Comparison of ENCODE assay signal across 1 cellular context in the genomic region with DNA sequence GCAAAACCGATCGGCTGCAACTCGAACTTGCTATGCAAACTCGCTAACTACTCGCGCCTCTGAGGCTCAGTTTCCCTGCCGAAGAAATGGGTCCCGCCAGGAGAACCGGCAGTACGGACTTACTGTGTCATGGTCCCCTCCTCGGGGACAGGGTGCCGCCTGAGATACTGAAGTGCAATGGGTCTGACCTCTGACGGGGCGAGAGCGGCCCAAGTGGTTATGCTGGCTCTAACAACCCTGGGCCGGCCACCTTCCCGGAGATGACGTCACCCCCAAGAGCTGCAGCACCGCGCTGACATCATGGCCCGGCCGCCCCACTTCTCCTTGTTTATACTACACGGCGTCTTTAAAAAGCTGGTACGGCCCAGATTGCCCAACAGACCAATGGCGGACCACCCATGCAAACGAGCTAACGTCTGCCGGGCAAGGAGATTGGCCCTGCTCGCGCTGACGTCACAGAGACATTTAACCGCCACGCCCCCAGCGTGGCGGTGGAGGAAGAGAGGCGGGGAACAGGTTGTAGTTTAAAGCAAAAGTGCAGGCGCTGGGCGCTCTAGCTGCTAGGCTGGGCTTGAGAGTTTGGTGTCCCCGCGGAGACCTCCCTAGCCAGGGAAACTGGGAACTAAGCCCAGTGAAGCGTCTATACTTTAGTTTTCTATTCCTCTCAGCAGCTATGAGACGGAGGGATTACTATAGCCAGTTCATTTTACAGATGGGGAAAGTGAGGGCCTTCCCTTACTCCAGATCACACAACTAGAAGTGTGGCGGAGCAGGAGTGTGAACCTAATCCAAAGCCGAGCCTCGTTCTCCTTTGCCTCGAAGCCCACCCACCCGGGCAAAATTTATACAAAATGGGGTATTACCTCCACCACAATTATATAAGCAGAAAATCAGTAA.
TF ChIP-seq lines count a peak whose summit lies in the region.

No MANE protein-coding gene starts in this region.

TF ChIP-seq in HepG2, 621 proteins besides CTCF, POLR2A, EP300 and RAD21 (continued from another document and continues in another):
- TF ChIP-seq, protein P1, sequence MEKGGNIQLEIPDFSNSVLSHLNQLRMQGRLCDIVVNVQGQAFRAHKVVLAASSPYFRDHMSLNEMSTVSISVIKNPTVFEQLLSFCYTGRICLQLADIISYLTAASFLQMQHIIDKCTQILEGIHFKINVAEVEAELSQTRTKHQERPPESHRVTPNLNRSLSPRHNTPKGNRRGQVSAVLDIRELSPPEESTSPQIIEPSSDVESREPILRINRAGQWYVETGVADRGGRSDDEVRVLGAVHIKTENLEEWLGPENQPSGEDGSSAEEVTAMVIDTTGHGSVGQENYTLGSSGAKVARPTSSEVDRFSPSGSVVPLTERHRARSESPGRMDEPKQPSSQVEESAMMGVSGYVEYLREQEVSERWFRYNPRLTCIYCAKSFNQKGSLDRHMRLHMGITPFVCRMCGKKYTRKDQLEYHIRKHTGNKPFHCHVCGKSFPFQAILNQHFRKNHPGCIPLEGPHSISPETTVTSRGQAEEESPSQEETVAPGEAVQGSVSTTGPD (CRISPR knock-in tag; IDR thresholded peaks at IDR 0.05): no peak
- no peak for TF ChIP-seq ZNF883 (CRISPR knock-in tag; IDR thresholded peaks at IDR 0.05; ENCODE audit: not compliant biosample characterization)
- TF ChIP-seq ATAD3A (CRISPR knock-in tag; IDR thresholded peaks at IDR 0.05): no peak
- no peak for TF ChIP-seq MIER2 (CRISPR knock-in tag; IDR thresholded peaks at IDR 0.05)
- TF ChIP-seq SOX13 (IDR thresholded peaks at IDR 0.05): no peak
- TF ChIP-seq SOX13 (CRISPR knock-in tag; conservative IDR thresholded peaks at IDR 0.05 in 1 of 2, IDR thresholded peaks at IDR 0.05 in 1 of 2): no peak
- TF ChIP-seq, protein P2, sequence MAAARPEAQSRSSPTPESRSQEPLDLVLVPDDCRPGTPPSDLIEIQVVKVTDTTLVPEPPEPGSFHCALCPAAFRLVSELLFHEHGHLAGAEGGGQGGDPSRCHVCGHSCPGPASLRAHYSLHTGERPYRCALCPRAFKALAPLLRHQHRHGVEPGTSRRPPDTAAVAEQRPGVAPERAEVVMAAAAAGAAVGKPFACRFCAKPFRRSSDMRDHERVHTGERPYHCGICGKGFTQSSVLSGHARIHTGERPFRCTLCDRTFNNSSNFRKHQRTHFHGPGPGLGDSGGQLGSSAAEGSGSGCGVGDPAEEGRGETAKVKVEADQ (CRISPR knock-in tag; IDR thresholded peaks at IDR 0.05; ENCODE audit: borderline replicate concordance): no peak
- no peak for TF ChIP-seq MIXL1 (CRISPR knock-in tag; IDR thresholded peaks at IDR 0.05)
- no peak for TF ChIP-seq PLRG1 (conservative IDR thresholded peaks at IDR 0.05)
- TF ChIP-seq POLR2AphosphoS5 (IDR thresholded peaks at IDR 0.05; ENCODE audit: low read depth, low read length): peak; percentile 49; the same call in 1 of the 2 replicates
- no peak for TF ChIP-seq SP1 (IDR thresholded peaks at IDR 0.05)
- peak; percentile 86 for TF ChIP-seq SP1 (CRISPR knock-in tag; IDR thresholded peaks at IDR 0.05)
- no peak for TF ChIP-seq ZNF660 (CRISPR knock-in tag; IDR thresholded peaks at IDR 0.05; ENCODE audit: borderline replicate concordance, low read depth)
- no peak for TF ChIP-seq CHD2 (IDR thresholded peaks at IDR 0.05; ENCODE audit: low read depth, low read length)
- peak; percentile 90 for TF ChIP-seq SP4 (CRISPR knock-in tag; IDR thresholded peaks at IDR 0.05)
- no peak for TF ChIP-seq ZKSCAN5 (CRISPR knock-in tag; IDR thresholded peaks at IDR 0.05)
- TF ChIP-seq MXD4 (CRISPR knock-in tag; IDR thresholded peaks at IDR 0.05): no peak; the same call in 1 of the 2 replicates
- TF ChIP-seq, protein P3, sequence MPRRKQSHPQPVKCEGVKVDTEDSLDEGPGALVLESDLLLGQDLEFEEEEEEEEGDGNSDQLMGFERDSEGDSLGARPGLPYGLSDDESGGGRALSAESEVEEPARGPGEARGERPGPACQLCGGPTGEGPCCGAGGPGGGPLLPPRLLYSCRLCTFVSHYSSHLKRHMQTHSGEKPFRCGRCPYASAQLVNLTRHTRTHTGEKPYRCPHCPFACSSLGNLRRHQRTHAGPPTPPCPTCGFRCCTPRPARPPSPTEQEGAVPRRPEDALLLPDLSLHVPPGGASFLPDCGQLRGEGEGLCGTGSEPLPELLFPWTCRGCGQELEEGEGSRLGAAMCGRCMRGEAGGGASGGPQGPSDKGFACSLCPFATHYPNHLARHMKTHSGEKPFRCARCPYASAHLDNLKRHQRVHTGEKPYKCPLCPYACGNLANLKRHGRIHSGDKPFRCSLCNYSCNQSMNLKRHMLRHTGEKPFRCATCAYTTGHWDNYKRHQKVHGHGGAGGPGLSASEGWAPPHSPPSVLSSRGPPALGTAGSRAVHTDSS (CRISPR knock-in tag; conservative IDR thresholded peaks at IDR 0.05): no peak
- TF ChIP-seq, protein P4, sequence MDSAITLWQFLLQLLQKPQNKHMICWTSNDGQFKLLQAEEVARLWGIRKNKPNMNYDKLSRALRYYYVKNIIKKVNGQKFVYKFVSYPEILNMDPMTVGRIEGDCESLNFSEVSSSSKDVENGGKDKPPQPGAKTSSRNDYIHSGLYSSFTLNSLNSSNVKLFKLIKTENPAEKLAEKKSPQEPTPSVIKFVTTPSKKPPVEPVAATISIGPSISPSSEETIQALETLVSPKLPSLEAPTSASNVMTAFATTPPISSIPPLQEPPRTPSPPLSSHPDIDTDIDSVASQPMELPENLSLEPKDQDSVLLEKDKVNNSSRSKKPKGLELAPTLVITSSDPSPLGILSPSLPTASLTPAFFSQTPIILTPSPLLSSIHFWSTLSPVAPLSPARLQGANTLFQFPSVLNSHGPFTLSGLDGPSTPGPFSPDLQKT (CRISPR knock-in tag; IDR thresholded peaks at IDR 0.05; ENCODE audit: borderline replicate concordance): no peak
- no peak for TF ChIP-seq U2AF1 (optimal IDR thresholded peaks at IDR 0.05; ENCODE audit: low read depth, low read length)
- TF ChIP-seq SRF (IDR thresholded peaks at IDR 0.05; ENCODE audit: low read depth, low read length): peak; percentile 43; the same call in 1 of the 2 replicates
- TF ChIP-seq ZNF460 (CRISPR knock-in tag; IDR thresholded peaks at IDR 0.05; ENCODE audit: borderline replicate concordance): no peak
- TF ChIP-seq, protein P5, sequence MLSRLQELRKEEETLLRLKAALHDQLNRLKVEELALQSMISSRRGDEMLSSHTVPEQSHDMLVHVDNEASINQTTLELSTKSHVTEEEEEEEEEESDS (CRISPR knock-in tag; IDR thresholded peaks at IDR 0.05; ENCODE audit: borderline replicate concordance): no peak
- no peak; the same call in 1 of the 2 replicates for TF ChIP-seq HDAC2 (CRISPR knock-in tag; IDR thresholded peaks at IDR 0.05)
- TF ChIP-seq, protein P6, sequence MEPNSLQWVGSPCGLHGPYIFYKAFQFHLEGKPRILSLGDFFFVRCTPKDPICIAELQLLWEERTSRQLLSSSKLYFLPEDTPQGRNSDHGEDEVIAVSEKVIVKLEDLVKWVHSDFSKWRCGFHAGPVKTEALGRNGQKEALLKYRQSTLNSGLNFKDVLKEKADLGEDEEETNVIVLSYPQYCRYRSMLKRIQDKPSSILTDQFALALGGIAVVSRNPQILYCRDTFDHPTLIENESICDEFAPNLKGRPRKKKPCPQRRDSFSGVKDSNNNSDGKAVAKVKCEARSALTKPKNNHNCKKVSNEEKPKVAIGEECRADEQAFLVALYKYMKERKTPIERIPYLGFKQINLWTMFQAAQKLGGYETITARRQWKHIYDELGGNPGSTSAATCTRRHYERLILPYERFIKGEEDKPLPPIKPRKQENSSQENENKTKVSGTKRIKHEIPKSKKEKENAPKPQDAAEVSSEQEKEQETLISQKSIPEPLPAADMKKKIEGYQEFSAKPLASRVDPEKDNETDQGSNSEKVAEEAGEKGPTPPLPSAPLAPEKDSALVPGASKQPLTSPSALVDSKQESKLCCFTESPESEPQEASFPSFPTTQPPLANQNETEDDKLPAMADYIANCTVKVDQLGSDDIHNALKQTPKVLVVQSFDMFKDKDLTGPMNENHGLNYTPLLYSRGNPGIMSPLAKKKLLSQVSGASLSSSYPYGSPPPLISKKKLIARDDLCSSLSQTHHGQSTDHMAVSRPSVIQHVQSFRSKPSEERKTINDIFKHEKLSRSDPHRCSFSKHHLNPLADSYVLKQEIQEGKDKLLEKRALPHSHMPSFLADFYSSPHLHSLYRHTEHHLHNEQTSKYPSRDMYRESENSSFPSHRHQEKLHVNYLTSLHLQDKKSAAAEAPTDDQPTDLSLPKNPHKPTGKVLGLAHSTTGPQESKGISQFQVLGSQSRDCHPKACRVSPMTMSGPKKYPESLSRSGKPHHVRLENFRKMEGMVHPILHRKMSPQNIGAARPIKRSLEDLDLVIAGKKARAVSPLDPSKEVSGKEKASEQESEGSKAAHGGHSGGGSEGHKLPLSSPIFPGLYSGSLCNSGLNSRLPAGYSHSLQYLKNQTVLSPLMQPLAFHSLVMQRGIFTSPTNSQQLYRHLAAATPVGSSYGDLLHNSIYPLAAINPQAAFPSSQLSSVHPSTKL (CRISPR knock-in tag; IDR thresholded peaks at IDR 0.05): 0 out of 2 replicates have a peak, but pooled peaks have one; percentile 16
- TF ChIP-seq GPN1 (CRISPR knock-in tag; IDR thresholded peaks at IDR 0.05; ENCODE audit: borderline replicate concordance): no peak
- TF ChIP-seq, protein P7, sequence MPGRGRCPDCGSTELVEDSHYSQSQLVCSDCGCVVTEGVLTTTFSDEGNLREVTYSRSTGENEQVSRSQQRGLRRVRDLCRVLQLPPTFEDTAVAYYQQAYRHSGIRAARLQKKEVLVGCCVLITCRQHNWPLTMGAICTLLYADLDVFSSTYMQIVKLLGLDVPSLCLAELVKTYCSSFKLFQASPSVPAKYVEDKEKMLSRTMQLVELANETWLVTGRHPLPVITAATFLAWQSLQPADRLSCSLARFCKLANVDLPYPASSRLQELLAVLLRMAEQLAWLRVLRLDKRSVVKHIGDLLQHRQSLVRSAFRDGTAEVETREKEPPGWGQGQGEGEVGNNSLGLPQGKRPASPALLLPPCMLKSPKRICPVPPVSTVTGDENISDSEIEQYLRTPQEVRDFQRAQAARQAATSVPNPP (CRISPR knock-in tag; IDR thresholded peaks at IDR 0.05): no peak
- TF ChIP-seq RBM39 (IDR thresholded peaks at IDR 0.05; ENCODE audit: low read depth, low read length, poor library complexity, severe bottlenecking): peak; percentile 51
- peak; percentile 87; the same call in 1 of the 2 replicates for TF ChIP-seq MZF1 (CRISPR knock-in tag; IDR thresholded peaks at IDR 0.05; ENCODE audit: borderline replicate concordance)
- TF ChIP-seq, protein P8, sequence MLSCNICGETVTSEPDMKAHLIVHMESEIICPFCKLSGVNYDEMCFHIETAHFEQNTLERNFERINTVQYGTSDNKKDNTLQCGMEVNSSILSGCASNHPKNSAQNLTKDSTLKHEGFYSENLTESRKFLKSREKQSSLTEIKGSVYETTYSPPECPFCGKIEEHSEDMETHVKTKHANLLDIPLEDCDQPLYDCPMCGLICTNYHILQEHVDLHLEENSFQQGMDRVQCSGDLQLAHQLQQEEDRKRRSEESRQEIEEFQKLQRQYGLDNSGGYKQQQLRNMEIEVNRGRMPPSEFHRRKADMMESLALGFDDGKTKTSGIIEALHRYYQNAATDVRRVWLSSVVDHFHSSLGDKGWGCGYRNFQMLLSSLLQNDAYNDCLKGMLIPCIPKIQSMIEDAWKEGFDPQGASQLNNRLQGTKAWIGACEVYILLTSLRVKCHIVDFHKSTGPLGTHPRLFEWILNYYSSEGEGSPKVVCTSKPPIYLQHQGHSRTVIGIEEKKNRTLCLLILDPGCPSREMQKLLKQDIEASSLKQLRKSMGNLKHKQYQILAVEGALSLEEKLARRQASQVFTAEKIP (CRISPR knock-in tag; IDR thresholded peaks at IDR 0.05; ENCODE audit: borderline replicate concordance): no peak
- TF ChIP-seq SMAD3 (CRISPR knock-in tag; IDR thresholded peaks at IDR 0.05): no peak
- TF ChIP-seq ZZZ3 (CRISPR knock-in tag; IDR thresholded peaks at IDR 0.05; ENCODE audit: borderline replicate concordance): no peak
- TF ChIP-seq ZSCAN25 (CRISPR knock-in tag; IDR thresholded peaks at IDR 0.05): 0 out of 2 replicates have a peak, but pooled peaks have one; percentile 25
- no peak for TF ChIP-seq TOE1 (CRISPR knock-in tag; IDR thresholded peaks at IDR 0.05)
- peak; percentile 75; the same call in 1 of the 2 replicates for TF ChIP-seq ZMYM3 (CRISPR knock-in tag; IDR thresholded peaks at IDR 0.05)
- no peak for TF ChIP-seq MED13 (CRISPR knock-in tag; IDR thresholded peaks at IDR 0.05)
- TF ChIP-seq, protein P9, sequence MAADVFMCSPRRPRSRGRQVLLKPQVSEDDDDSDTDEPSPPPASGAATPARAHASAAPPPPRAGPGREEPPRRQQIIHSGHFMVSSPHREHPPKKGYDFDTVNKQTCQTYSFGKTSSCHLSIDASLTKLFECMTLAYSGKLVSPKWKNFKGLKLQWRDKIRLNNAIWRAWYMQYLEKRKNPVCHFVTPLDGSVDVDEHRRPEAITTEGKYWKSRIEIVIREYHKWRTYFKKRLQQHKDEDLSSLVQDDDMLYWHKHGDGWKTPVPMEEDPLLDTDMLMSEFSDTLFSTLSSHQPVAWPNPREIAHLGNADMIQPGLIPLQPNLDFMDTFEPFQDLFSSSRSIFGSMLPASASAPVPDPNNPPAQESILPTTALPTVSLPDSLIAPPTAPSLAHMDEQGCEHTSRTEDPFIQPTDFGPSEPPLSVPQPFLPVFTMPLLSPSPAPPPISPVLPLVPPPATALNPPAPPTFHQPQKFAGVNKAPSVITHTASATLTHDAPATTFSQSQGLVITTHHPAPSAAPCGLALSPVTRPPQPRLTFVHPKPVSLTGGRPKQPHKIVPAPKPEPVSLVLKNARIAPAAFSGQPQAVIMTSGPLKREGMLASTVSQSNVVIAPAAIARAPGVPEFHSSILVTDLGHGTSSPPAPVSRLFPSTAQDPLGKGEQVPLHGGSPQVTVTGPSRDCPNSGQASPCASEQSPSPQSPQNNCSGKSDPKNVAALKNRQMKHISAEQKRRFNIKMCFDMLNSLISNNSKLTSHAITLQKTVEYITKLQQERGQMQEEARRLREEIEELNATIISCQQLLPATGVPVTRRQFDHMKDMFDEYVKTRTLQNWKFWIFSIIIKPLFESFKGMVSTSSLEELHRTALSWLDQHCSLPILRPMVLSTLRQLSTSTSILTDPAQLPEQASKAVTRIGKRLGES (CRISPR knock-in tag; IDR thresholded peaks at IDR 0.05; ENCODE audit: borderline replicate concordance): no peak
- TF ChIP-seq, protein P10, sequence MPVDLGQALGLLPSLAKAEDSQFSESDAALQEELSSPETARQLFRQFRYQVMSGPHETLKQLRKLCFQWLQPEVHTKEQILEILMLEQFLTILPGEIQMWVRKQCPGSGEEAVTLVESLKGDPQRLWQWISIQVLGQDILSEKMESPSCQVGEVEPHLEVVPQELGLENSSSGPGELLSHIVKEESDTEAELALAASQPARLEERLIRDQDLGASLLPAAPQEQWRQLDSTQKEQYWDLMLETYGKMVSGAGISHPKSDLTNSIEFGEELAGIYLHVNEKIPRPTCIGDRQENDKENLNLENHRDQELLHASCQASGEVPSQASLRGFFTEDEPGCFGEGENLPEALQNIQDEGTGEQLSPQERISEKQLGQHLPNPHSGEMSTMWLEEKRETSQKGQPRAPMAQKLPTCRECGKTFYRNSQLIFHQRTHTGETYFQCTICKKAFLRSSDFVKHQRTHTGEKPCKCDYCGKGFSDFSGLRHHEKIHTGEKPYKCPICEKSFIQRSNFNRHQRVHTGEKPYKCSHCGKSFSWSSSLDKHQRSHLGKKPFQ (CRISPR knock-in tag; IDR thresholded peaks at IDR 0.05; ENCODE audit: insufficient replicate concordance): peak; percentile 64
- 0 out of 2 replicates have a peak, but pooled peaks have one; percentile 8 for TF ChIP-seq ARHGAP35 (CRISPR knock-in tag; IDR thresholded peaks at IDR 0.05; ENCODE audit: borderline replicate concordance)
- 0 out of 2 replicates have a peak, but pooled peaks have one; percentile 18 for TF ChIP-seq MYC (CRISPR knock-in tag; IDR thresholded peaks at IDR 0.05; ENCODE audit: borderline replicate concordance)
- TF ChIP-seq MAF1 (CRISPR knock-in tag; IDR thresholded peaks at IDR 0.05; ENCODE audit: borderline replicate concordance): no peak
- TF ChIP-seq ZBTB8A (CRISPR knock-in tag; IDR thresholded peaks at IDR 0.05; ENCODE audit: borderline replicate concordance, low read depth): no peak
- peak; percentile 74; the same call in 1 of the 2 replicates for TF ChIP-seq FOXJ3 (CRISPR knock-in tag; IDR thresholded peaks at IDR 0.05; ENCODE audit: borderline replicate concordance)
